In the genomic region with DNA sequence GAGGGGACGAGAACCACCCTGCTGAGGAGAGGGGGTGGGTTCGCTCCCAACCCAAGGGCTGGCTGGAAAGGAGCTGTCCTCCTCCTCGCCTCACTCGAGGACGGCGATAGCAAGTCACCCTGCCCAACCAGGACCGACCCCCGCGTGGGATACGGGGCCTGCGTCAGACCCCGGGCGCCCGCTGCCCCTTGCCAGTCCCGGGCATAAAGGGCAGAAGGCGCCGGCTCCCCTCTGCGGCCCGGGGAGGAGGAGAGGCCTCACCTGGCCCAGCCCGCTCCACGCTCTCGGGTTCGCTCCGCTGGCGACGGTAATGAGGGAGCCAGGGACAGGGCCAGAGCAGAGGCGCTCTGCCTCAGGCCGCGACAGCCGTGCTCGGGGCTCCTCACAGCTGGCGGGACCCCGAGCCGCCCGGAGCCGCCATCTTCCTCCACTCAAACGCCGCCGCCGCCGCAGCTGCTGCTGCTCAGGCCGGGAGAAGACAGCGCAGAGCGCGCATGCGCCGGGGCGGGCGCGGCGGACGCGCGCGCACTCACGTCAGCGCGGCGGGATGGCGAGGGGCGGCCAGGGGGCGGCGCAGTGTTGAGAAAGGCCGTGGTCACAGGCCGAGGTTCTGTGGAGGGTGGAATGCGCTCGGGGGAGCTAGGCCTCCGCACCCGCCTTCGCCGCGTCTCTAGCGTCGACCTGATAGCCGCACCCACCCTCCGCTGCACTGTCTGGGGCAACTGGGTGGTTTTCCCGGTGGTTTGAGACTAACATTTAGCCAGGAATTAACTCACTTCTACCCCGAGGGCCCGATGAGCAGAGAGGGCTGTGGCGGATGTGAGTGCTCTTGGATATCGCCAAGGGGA, we compare ENCODE assay signal across 8 cellular contexts. TPM values are rescaled to one million over a fixed set of nuclear protein-coding genes. Genes with fewer than 3 reads are reported as not detected.
DNase-seq lines count a peak whose midpoint lies in the region; ATAC-seq and TF ChIP-seq lines count a peak whose summit lies in the region.

Gene FBXO42, minus strand, starts transcription at position 487 of the 848 bp plus-strand sequence. CDS start 37,062 bp downstream, outside the sequence.

- no peaks in the 10 kb centered on the region for H3K9me3 Mint-ChIP-seq in GM23338
- no peaks in the 10 kb centered on the region for H3K9me3 Mint-ChIP-seq in naive thymus-derived CD4-positive, alpha-beta T cell
- no peaks in the 10 kb centered on the region for H3K9me3 Mint-ChIP-seq in stimulated activated naive B cell treated with anti-CD40 and anti-IgM and Interleukin-4, amounts not matched to agents 10 μg/mL and 1 μg/mL and 100 μg/mL, for 72 hours

- H3F3A ChIP-seq in GM23338 (replicated peaks; ENCODE audit: low read depth): peaks cover 3% of the 10 kb centered on the region; the same call in 1 of the 2 replicates

- H3K79me2 ChIP-seq in GM23338 (replicated peaks; ENCODE audit: insufficient read depth): peaks cover 47% of the 10 kb centered on the region

- peak; percentile 32 to 60; a peak in 3 of 4 replicates for TF ChIP-seq CTCF in GM23338 (conservative IDR thresholded peaks at IDR 0.05; ENCODE audit: low read depth in 2 of 2)

- DNase-seq in Daoy (ENCODE audit: low read depth) (peak; percentile 98), GM23338 (ENCODE audit: low spot score) (peak; percentile 97), LHCN-M2 (ENCODE audit: low read depth) (peak; percentile 86), RKO (ENCODE audit: low spot score) (peak; percentile 90), activated T-helper 1 cell treated with Interleukin-2 at 50 U/mL for 16 hours (ENCODE audit: low read depth) (peak; percentile 93), fibroblast of gingiva (ENCODE audit: low read depth) (peak; percentile 91)
- peak; percentile 88 to 96 (median 94) for DNase-seq in naive thymus-derived CD4-positive, alpha-beta T cell
- peak; percentile 91 for DNase-seq in stimulated activated naive B cell treated with anti-CD40 and anti-IgM and Interleukin-4, amounts not matched to agents 10 μg/mL and 1 μg/mL and 100 μg/mL, for 72 hours

- H3K36me3 ChIP-seq in GM23338 (ENCODE audit: insufficient read depth): no peaks in the 10 kb centered on the region
- peaks cover 0 to 7% (median 0%) of the 10 kb centered on the region in 3 experiments for H3K36me3 ChIP-seq in naive thymus-derived CD4-positive, alpha-beta T cell (ENCODE audit: control insufficient read depth in 2 of 3, insufficient read depth in 3 of 3, low read length in 3 of 3)

- peak within 1 kb of the TSS; percentile 94 for H2AFZ ChIP-seq in GM23338

- H3K27me3 ChIP-seq in GM23338 (ENCODE audit: insufficient read depth): no peaks in the 10 kb centered on the region
- H3K27me3 ChIP-seq in naive thymus-derived CD4-positive, alpha-beta T cell (ENCODE audit: control insufficient read depth in 2 of 2, insufficient read depth in 2 of 2, low read length in 2 of 2): no peaks in the 10 kb centered on the region

- no peaks in the 10 kb centered on the region for H3K36me3 Mint-ChIP-seq in GM23338 (ENCODE audit: low read depth)
- H3K36me3 Mint-ChIP-seq in naive thymus-derived CD4-positive, alpha-beta T cell: peaks cover 0 to 2% (median 0%) of the 10 kb centered on the region in 5 donors
- H3K36me3 Mint-ChIP-seq in stimulated activated naive B cell treated with anti-CD40 and anti-IgM and Interleukin-4, amounts not matched to agents 10 μg/mL and 1 μg/mL and 100 μg/mL, for 72 hours: peaks cover 0 to 2% of the 10 kb centered on the region in 2 donors

- H3K4me1 ChIP-seq in GM23338 (ENCODE audit: insufficient read depth): peaks cover 12% of the 10 kb centered on the region; the same call in 1 of the 2 replicates
- H3K4me1 ChIP-seq in naive thymus-derived CD4-positive, alpha-beta T cell (ENCODE audit: control insufficient read depth in 2 of 2, insufficient read depth in 2 of 2, low read length in 2 of 2): peaks cover 10 to 24% of the 10 kb centered on the region in 2 donors

- peak within 1 kb of the TSS; percentile 90 for H3K4me3 Mint-ChIP-seq in GM23338
- H3K4me3 Mint-ChIP-seq in naive thymus-derived CD4-positive, alpha-beta T cell: peak within 1 kb of the TSS; percentile 84 to 98 (median 94)
- peak within 1 kb of the TSS; percentile 94 to 97 for H3K4me3 Mint-ChIP-seq in stimulated activated naive B cell treated with anti-CD40 and anti-IgM and Interleukin-4, amounts not matched to agents 10 μg/mL and 1 μg/mL and 100 μg/mL, for 72 hours

- peak within 1 kb of the TSS; percentile 92 for H3K4me3 ChIP-seq in GM23338
- H3K4me3 ChIP-seq in naive thymus-derived CD4-positive, alpha-beta T cell (ENCODE audit: low read length): peak within 1 kb of the TSS; percentile 71

- peak; percentile 94 for ATAC-seq in GM23338
- peak; percentile 95 for ATAC-seq in naive thymus-derived CD4-positive, alpha-beta T cell
- peak; percentile 94 to 95 for ATAC-seq in stimulated activated naive B cell treated with anti-CD40 and anti-IgM and Interleukin-4, amounts not matched to agents 10 μg/mL and 1 μg/mL and 100 μg/mL, for 72 hours (replicated peaks)

- H3K4me1 Mint-ChIP-seq in GM23338: peaks cover 13% of the 10 kb centered on the region; the same call in 2 of the 3 replicates
- H3K4me1 Mint-ChIP-seq in naive thymus-derived CD4-positive, alpha-beta T cell: peaks cover 17 to 44% (median 34%) of the 10 kb centered on the region in 7 donors
- peaks cover 13 to 47% of the 10 kb centered on the region in 2 donors for H3K4me1 Mint-ChIP-seq in stimulated activated naive B cell treated with anti-CD40 and anti-IgM and Interleukin-4, amounts not matched to agents 10 μg/mL and 1 μg/mL and 100 μg/mL, for 72 hours

- no peaks in the 10 kb centered on the region for H3K9me2 ChIP-seq in GM23338 (ENCODE audit: insufficient read depth)

- peak within 1 kb of the TSS; percentile 87 for H3K27ac Mint-ChIP-seq in GM23338
- peak within 1 kb of the TSS; percentile 69 to 98 (median 94) for H3K27ac Mint-ChIP-seq in naive thymus-derived CD4-positive, alpha-beta T cell
- peak within 1 kb of the TSS; percentile 97 for H3K27ac Mint-ChIP-seq in stimulated activated naive B cell treated with anti-CD40 and anti-IgM and Interleukin-4, amounts not matched to agents 10 μg/mL and 1 μg/mL and 100 μg/mL, for 72 hours

- intact Hi-C loops in naive thymus-derived CD4-positive, alpha-beta T cell (cut with micrococcal nuclease): loop anchor here (1.0 to 5.0 kb wide), 10 partner anchors 11 to 825 kb away; partner anchors contain the start of genes SZRD1 (in 2 of the 2), ZBTB17 (in 2 of the 2), CPLANE2 (in 1 of the 2) and DNAJC16 (in 1 of the 2)

- H3K27ac ChIP-seq in GM23338 (ENCODE audit: low read depth): peak within 1 kb of the TSS; percentile 46; the same call in 1 of the 2 replicates
- peak within 1 kb of the TSS; percentile 97 for H3K27ac ChIP-seq in naive thymus-derived CD4-positive, alpha-beta T cell (ENCODE audit: low read depth, low read length)

- no peaks in the 10 kb centered on the region for H3K27me3 Mint-ChIP-seq in GM23338 (ENCODE audit: insufficient read depth, low read depth, poor library complexity)
- no peaks in the 10 kb centered on the region for H3K27me3 Mint-ChIP-seq in naive thymus-derived CD4-positive, alpha-beta T cell
- H3K27me3 Mint-ChIP-seq in stimulated activated naive B cell treated with anti-CD40 and anti-IgM and Interleukin-4, amounts not matched to agents 10 μg/mL and 1 μg/mL and 100 μg/mL, for 72 hours: no peaks in the 10 kb centered on the region

- CTCF ChIA-PET in naive thymus-derived CD4-positive, alpha-beta T cell (lab: Charles Lee): interaction anchor here (0.7 to 3.2 kb wide), 4 partner anchors 10 to 282 kb away, joined by 3 to 24 read pairs (median 5); partner anchors contain the start of gene NECAP2

- H3K4me2 ChIP-seq in GM23338: peak within 1 kb of the TSS; percentile 98

- H4K20me1 ChIP-seq in GM23338 (replicated peaks; ENCODE audit: insufficient read depth): peaks cover 31% of the 10 kb centered on the region

- H3K9me3 ChIP-seq in naive thymus-derived CD4-positive, alpha-beta T cell (ENCODE audit: control insufficient read depth in 2 of 3, low read length in 3 of 3): no peaks in the 10 kb centered on the region

- POLR2A ChIA-PET in naive thymus-derived CD4-positive, alpha-beta T cell (lab: Charles Lee): interaction anchor here (0.6 to 3.2 kb wide), 12 partner anchors 9 to 553 kb away, joined by 3 to 29 read pairs (median 4); partner anchors contain the start of genes CPLANE2, SZRD1 and ZBTB17

TF ChIP-seq in GM23338, 12 proteins besides CTCF, POLR2A, EP300 and RAD21 (continues in another document):
- TF ChIP-seq CREB1 (CRISPR knock-in tag; IDR thresholded peaks at IDR 0.05; ENCODE audit: low read depth): peak; percentile 85
- TF ChIP-seq POLR2AphosphoS5 (IDR thresholded peaks at IDR 0.05; ENCODE audit: low read depth): peak; percentile 81

RNA-seq across cellular contexts. Expression of gene FBXO42, which starts in this region (rescaled TPM):
- total RNA-seq in Daoy (2014; rRNA removed; shearing (Covaris generic)): 10.8 and 27.3 TPM in 2 replicates
- total RNA-seq in GM23338 (2014; rRNA removed; shearing (Covaris generic)): 18.1 and 20.7 TPM in 2 replicates
- polyA plus RNA-seq in GM23338 (2016; fragmentation: Nextera tagmentation; extraction: Ambion mirVana): 5.2 and 6.0 TPM in 2 replicates
- total RNA-seq in LHCN-M2 (2014; rRNA removed): 13.0 and 14.5 TPM in 2 replicates
- 8.8 TPM for polyA plus RNA-seq in LHCN-M2 (2012)
- total RNA-seq in naive thymus-derived CD4-positive, alpha-beta T cell: 10 to 100 TPM; 18.7 to 25.7 (median 24.6) TPM
- polyA plus RNA-seq in naive thymus-derived CD4-positive, alpha-beta T cell: 10 to 100 TPM; 17.9 to 26.7 TPM

Comparison
In these comparisons a context has a peak if more than half of its experiments do, and no peak if none do; other contexts are left out.
1. Peak in every context shown above with its lines: DNase-seq, ATAC-seq, H3K4me3 ChIP-seq and H3K27ac ChIP-seq.